ENCODE assay signal across 8 cellular contexts in the genomic region with DNA sequence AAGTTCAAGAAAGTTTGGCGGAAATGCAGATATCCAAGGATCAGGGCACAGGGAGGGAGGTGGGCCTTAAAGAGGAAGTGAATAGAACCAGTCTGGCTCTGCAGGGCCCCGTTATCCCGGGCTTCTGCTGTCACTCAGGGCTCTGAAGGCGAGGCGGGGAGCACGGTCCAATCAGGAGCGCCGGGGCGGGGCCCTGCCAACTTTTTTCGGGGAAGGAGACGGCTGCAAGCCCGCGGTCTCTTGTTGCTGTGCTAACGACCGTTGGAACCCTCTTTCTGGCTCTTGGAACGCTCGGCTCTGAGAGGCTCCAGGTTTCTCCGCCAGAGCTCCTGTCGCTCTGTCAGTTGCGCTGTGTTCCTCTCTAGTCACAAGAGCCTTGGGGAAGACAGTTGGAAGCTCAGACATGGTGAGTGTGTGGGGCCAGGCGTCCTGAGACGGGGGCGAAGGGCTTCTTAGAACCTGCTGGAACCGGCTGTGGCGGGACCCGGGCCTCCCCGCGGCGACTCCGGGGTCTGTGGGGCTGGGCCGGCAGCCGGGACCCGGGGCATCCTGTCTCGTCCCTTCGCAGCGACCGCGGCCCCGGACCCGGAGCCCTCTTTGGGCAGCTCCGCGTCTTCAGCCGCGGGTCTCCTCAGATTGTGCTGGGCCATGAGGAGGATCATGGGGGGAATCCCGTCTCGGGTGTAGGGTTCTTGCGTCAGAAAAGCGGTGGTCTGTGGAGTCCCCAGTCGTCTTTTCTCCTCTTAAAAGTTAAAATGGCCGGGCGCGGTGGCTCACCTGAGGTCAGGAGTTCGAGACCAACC. TPM values are rescaled to one million over a fixed set of nuclear protein-coding genes. Genes with fewer than 3 reads are reported as not detected.
DNase-seq lines count a peak whose midpoint lies in the region; ATAC-seq, FAIRE-seq and TF ChIP-seq lines count a peak whose summit lies in the region.

No MANE protein-coding gene starts in this region.

- H2AFZ ChIP-seq in keratinocyte (ENCODE audit: control insufficient read depth, low read length) (peak overlapping the region; percentile 90), smooth muscle cell (ENCODE audit: low read depth) (peak overlapping the region; percentile 84)

- 0 out of 2 replicates have a peak, but pooled peaks cover 6% of the 10 kb centered on the region for H3K9me3 ChIP-seq in ES-I3 (ENCODE audit: control insufficient read depth, insufficient read depth, low read length)
- H3K9me3 ChIP-seq in keratinocyte (ENCODE audit: control insufficient read depth, low read depth, low read length) = no peaks in the 10 kb centered on the region
- H3K9me3 ChIP-seq in smooth muscle cell (replicated peaks; ENCODE audit: low read depth) = no peaks in the 10 kb centered on the region

- H3F3A ChIP-seq in smooth muscle cell (ENCODE audit: low read depth) = no peaks in the 10 kb centered on the region

- 2% methylated on average over 51 of the region's 53 CpGs for WGBS in smooth muscle cell (ENCODE audit: low lambda C conversion rate)

- TF ChIP-seq CTCF in VCaP (conservative IDR thresholded peaks at IDR 0.05) (no peak), keratinocyte (optimal IDR thresholded peaks at IDR 0.05 in 1 of 3, IDR thresholded peaks at IDR 0.05 in 1 of 3, conservative IDR thresholded peaks at IDR 0.05 in 1 of 3; ENCODE audit: extremely low read depth in 1 of 3, insufficient read depth in 2 of 3, low read length in 3 of 3) (no peak), smooth muscle cell (IDR thresholded peaks at IDR 0.05; ENCODE audit: borderline replicate concordance, insufficient read depth, poor library complexity, severe bottlenecking) (no peak)

- dilution Hi-C loops in keratinocyte (cut with MboI; ENCODE audit: extremely low pct_ligation_motif_present, low sequenced_read_pairs) = no loop called here

- H3K9ac ChIP-seq in ES-I3 (ENCODE audit: low read depth, low read length) (peak overlapping the region; percentile 55), keratinocyte (ENCODE audit: control insufficient read depth, extremely low read depth, insufficient read depth, low read length) (peak overlapping the region; percentile 64), smooth muscle cell (ENCODE audit: low read depth) (peak overlapping the region; percentile 60)

- H3K4me3 ChIP-seq in keratinocyte (ENCODE audit: control insufficient read depth in 2 of 3, extremely low read depth in 1 of 3, insufficient read depth in 2 of 3, low read depth in 1 of 3, low read length in 3 of 3) (peak overlapping the region; percentile 51 to 73 (median 72)), smooth muscle cell (peak overlapping the region; percentile 62)

- peak overlapping the region; percentile 64; the same call in 1 of the 2 replicates for H3K27ac ChIP-seq in VCaP
- H3K27ac ChIP-seq in keratinocyte (ENCODE audit: control insufficient read depth, insufficient read depth, low read length) = peak overlapping the region; percentile 25
- H3K27ac ChIP-seq in smooth muscle cell (ENCODE audit: low read depth) = peak overlapping the region; percentile 47

- DNase-seq in HTR-8/SVneo (ENCODE audit: insufficient read length, low spot score) = peak; percentile 92
- peak; percentile 24 for DNase-seq in cerebellar cortex (ENCODE audit: low spot score)
- DNase-seq in keratinocyte (ENCODE audit: low read depth, low spot score) = peak; percentile 4
- DNase-seq in smooth muscle cell (lab: John Stamatoyannopoulos, UW; ENCODE audit: unreplicated experiment) = peak; percentile 42
- no peak for DNase-seq in HPDE6-E6E7 (ENCODE audit: extremely low spot score)

- H3K9me1 ChIP-seq in keratinocyte (ENCODE audit: control insufficient read depth, extremely low read depth, insufficient read depth, low read length) = no peaks in the 10 kb centered on the region

- H4K20me1 ChIP-seq in keratinocyte (ENCODE audit: control insufficient read depth, extremely low read depth, insufficient read depth, low read length) (no peaks in the 10 kb centered on the region), smooth muscle cell (ENCODE audit: low read depth) (no peaks in the 10 kb centered on the region)

- H3K79me2 ChIP-seq in keratinocyte (ENCODE audit: control insufficient read depth, insufficient read depth, low read length) (no peaks in the 10 kb centered on the region), smooth muscle cell (ENCODE audit: low read depth) (peaks cover 19% of the 10 kb centered on the region)

- H3K36me3 ChIP-seq in ES-I3 (ENCODE audit: insufficient read depth, low read length) (no peaks in the 10 kb centered on the region; the same call in 1 of the 2 replicates), keratinocyte (ENCODE audit: control insufficient read depth in 2 of 2, extremely low read depth in 1 of 2, insufficient read depth in 2 of 2, low read length in 2 of 2) (no peaks in the 10 kb centered on the region), smooth muscle cell (ENCODE audit: low read depth) (peaks cover 4% of the 10 kb centered on the region)

- H3K4me1 ChIP-seq in ES-I3 (ENCODE audit: insufficient read depth, low read length) (no peaks in the 10 kb centered on the region), keratinocyte (ENCODE audit: control insufficient read depth, extremely low read depth, insufficient read depth, low read length) (peaks cover 3% of the 10 kb centered on the region), smooth muscle cell (ENCODE audit: low read depth) (peaks cover 4% of the 10 kb centered on the region)

- H3K27me3 ChIP-seq in keratinocyte (ENCODE audit: control insufficient read depth, extremely low read depth, insufficient read depth, low read length) (no peaks in the 10 kb centered on the region), smooth muscle cell (ENCODE audit: low read depth) (no peaks in the 10 kb centered on the region)

- H3K4me2 ChIP-seq in keratinocyte (ENCODE audit: control insufficient read depth, extremely low read depth, insufficient read depth, low read depth, low read length) (peak overlapping the region; percentile 77), smooth muscle cell (peak overlapping the region; percentile 83)

- ATAC-seq in HG03460 (IDR thresholded peaks at IDR 0.05; ENCODE audit: unreplicated experiment) = no peak

- FAIRE-seq in HTR-8/SVneo (lab: Jason Lieb, UNC) (no peak), keratinocyte (lab: Jason Lieb, UNC) (no peak)

RNA-seq across cellular contexts. Expression of a gene that starts 27.7 kb away (rescaled TPM):
- polyA plus RNA-seq in keratinocyte (0.50 to 1.0 TPM (median 0.88 TPM) in 3 replicates), smooth muscle cell (0.80 and 1.9 TPM in 2 replicates)
- 1.4 TPM for polyA plus RNA-seq in keratinocyte (2011; ENCODE audit: low read depth)
- polyA plus RNA-seq in keratinocyte (2011; cell fraction: cytosol; rRNA removed) = 0.34 and 1.4 TPM in 2 replicates
- 1.9 and 2.0 TPM in 2 replicates for polyA plus RNA-seq in keratinocyte (2011; cell fraction: nucleus; rRNA removed)
- polyA plus RNA-seq in keratinocyte (2012; ENCODE audit: low replicate concordance) = 0.81 and 2.4 TPM in 2 replicates
- 0.62 to 1.8 TPM (median 1.8 TPM) in 3 replicates for polyA minus RNA-seq in keratinocyte
- polyA minus RNA-seq in keratinocyte (2011; cell fraction: cytosol; rRNA and poly(A)+ RNA removed) = 2.1 TPM
- polyA minus RNA-seq in keratinocyte (2011; cell fraction: nucleus; rRNA and poly(A)+ RNA removed) = 2.2 and 4.1 TPM in 2 replicates
- total RNA-seq in smooth muscle cell = 4.4 and 10.4 TPM in 2 replicates

RNA-seq across cellular contexts. Expression of a gene that starts 39.5 kb away (rescaled TPM):
- polyA plus RNA-seq in keratinocyte (0.15 to 0.29 TPM (median 0.24 TPM) in 3 replicates), smooth muscle cell (1.5 TPM in 1 of 2 replicates, not detected in the other)
- polyA plus RNA-seq in keratinocyte (2011; ENCODE audit: low read depth) = not detected
- polyA plus RNA-seq in keratinocyte (2011; cell fraction: cytosol; rRNA removed) = 0.04 and 0.06 TPM in 2 replicates
- 0.25 and 0.27 TPM in 2 replicates for polyA plus RNA-seq in keratinocyte (2011; cell fraction: nucleus; rRNA removed)
- 0.21 and 0.28 TPM in 2 replicates for polyA plus RNA-seq in keratinocyte (2012; ENCODE audit: low replicate concordance)
- 0.13 to 0.64 TPM in 2 of 3 replicates, not detected in the other for polyA minus RNA-seq in keratinocyte
- polyA minus RNA-seq in keratinocyte (2011; cell fraction: cytosol; rRNA and poly(A)+ RNA removed) = not detected
- 0.31 and 0.32 TPM in 2 replicates for polyA minus RNA-seq in keratinocyte (2011; cell fraction: nucleus; rRNA and poly(A)+ RNA removed)
- 0.36 and 2.5 TPM in 2 replicates for total RNA-seq in smooth muscle cell

RNA-seq across cellular contexts. Expression of a gene that starts 47.9 kb away (rescaled TPM):
- polyA plus RNA-seq in keratinocyte (1.6 to 3.4 TPM (median 2.4 TPM) in 3 replicates), smooth muscle cell (0.46 and 1.5 TPM in 2 replicates)
- polyA plus RNA-seq in keratinocyte (2011; ENCODE audit: low read depth) = 1.4 TPM
- 0.48 and 1.8 TPM in 2 replicates for polyA plus RNA-seq in keratinocyte (2011; cell fraction: cytosol; rRNA removed)
- polyA plus RNA-seq in keratinocyte (2011; cell fraction: nucleus; rRNA removed) = 2.7 TPM in 2 replicates
- 1.6 and 4.1 TPM in 2 replicates for polyA plus RNA-seq in keratinocyte (2012; ENCODE audit: low replicate concordance)
- polyA minus RNA-seq in keratinocyte = 1.8 to 4.2 TPM (median 3.4 TPM) in 3 replicates
- polyA minus RNA-seq in keratinocyte (2011; cell fraction: cytosol; rRNA and poly(A)+ RNA removed) = 3.6 TPM
- 4.0 and 4.2 TPM in 2 replicates for polyA minus RNA-seq in keratinocyte (2011; cell fraction: nucleus; rRNA and poly(A)+ RNA removed)
- 1.3 and 4.2 TPM in 2 replicates for total RNA-seq in smooth muscle cell

RNA-seq across cellular contexts. Expression of a gene that starts 56.8 kb away (rescaled TPM):
- polyA plus RNA-seq in keratinocyte = 3.6 to 4.7 TPM (median 4.5 TPM) in 3 replicates
- 4.0 TPM for polyA plus RNA-seq in keratinocyte (2011; ENCODE audit: low read depth)
- 3.4 and 3.5 TPM in 2 replicates for polyA plus RNA-seq in keratinocyte (2011; cell fraction: cytosol; rRNA removed)
- 7.8 and 8.1 TPM in 2 replicates for polyA plus RNA-seq in keratinocyte (2011; cell fraction: nucleus; rRNA removed)
- polyA plus RNA-seq in keratinocyte (2012; ENCODE audit: low replicate concordance) = 3.0 and 6.0 TPM in 2 replicates
- polyA minus RNA-seq in keratinocyte = 0.46 to 4.7 TPM (median 4.3 TPM) in 3 replicates
- 1.2 TPM for polyA minus RNA-seq in keratinocyte (2011; cell fraction: cytosol; rRNA and poly(A)+ RNA removed)
- polyA minus RNA-seq in keratinocyte (2011; cell fraction: nucleus; rRNA and poly(A)+ RNA removed) = 3.5 and 6.2 TPM in 2 replicates
- 6.9 and 10.2 TPM in 2 replicates for total RNA-seq in smooth muscle cell
- polyA plus RNA-seq in smooth muscle cell = 2.6 and 3.0 TPM in 2 replicates
